Comparison of ENCODE assay signal across 1 cellular context in genomic region chr7:66535414-66536329, GRCh38.
TF ChIP-seq lines count a peak whose summit lies in the region.

No MANE protein-coding gene starts in this region.

TF ChIP-seq in HepG2, 621 proteins besides CTCF, POLR2A, EP300 and RAD21 (continued from another document):
- no peak for TF ChIP-seq POLR2AphosphoS2 (IDR thresholded peaks at IDR 0.05; ENCODE audit: low read depth, low read length)
- TF ChIP-seq, protein P1, sequence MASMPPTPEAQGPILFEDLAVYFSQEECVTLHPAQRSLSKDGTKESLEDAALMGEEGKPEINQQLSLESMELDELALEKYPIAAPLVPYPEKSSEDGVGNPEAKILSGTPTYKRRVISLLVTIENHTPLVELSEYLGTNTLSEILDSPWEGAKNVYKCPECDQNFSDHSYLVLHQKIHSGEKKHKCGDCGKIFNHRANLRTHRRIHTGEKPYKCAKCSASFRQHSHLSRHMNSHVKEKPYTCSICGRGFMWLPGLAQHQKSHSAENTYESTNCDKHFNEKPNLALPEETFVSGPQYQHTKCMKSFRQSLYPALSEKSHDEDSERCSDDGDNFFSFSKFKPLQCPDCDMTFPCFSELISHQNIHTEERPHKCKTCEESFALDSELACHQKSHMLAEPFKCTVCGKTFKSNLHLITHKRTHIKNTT (CRISPR knock-in tag; IDR thresholded peaks at IDR 0.05) = no peak
- TF ChIP-seq ZNF326 (CRISPR knock-in tag; IDR thresholded peaks at IDR 0.05; ENCODE audit: borderline replicate concordance) = no peak
- TF ChIP-seq TEAD2 (CRISPR knock-in tag; IDR thresholded peaks at IDR 0.05) = no peak
- no peak for TF ChIP-seq ZFP36L2 (CRISPR knock-in tag; IDR thresholded peaks at IDR 0.05)
- TF ChIP-seq, protein P2, sequence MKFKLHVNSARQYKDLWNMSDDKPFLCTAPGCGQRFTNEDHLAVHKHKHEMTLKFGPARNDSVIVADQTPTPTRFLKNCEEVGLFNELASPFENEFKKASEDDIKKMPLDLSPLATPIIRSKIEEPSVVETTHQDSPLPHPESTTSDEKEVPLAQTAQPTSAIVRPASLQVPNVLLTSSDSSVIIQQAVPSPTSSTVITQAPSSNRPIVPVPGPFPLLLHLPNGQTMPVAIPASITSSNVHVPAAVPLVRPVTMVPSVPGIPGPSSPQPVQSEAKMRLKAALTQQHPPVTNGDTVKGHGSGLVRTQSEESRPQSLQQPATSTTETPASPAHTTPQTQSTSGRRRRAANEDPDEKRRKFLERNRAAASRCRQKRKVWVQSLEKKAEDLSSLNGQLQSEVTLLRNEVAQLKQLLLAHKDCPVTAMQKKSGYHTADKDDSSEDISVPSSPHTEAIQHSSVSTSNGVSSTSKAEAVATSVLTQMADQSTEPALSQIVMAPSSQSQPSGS (CRISPR knock-in tag; IDR thresholded peaks at IDR 0.05) = peak; percentile 28; the same call in 1 of the 2 replicates
- no peak for TF ChIP-seq ZNF24 (IDR thresholded peaks at IDR 0.05)
- peak; percentile 37; the same call in 1 of the 2 replicates for TF ChIP-seq ZNF230 (CRISPR knock-in tag; IDR thresholded peaks at IDR 0.05)
- TF ChIP-seq ZNF143 (CRISPR knock-in tag; IDR thresholded peaks at IDR 0.05) = no peak
- no peak for TF ChIP-seq EED (CRISPR knock-in tag; IDR thresholded peaks at IDR 0.05)
- TF ChIP-seq, protein P3, sequence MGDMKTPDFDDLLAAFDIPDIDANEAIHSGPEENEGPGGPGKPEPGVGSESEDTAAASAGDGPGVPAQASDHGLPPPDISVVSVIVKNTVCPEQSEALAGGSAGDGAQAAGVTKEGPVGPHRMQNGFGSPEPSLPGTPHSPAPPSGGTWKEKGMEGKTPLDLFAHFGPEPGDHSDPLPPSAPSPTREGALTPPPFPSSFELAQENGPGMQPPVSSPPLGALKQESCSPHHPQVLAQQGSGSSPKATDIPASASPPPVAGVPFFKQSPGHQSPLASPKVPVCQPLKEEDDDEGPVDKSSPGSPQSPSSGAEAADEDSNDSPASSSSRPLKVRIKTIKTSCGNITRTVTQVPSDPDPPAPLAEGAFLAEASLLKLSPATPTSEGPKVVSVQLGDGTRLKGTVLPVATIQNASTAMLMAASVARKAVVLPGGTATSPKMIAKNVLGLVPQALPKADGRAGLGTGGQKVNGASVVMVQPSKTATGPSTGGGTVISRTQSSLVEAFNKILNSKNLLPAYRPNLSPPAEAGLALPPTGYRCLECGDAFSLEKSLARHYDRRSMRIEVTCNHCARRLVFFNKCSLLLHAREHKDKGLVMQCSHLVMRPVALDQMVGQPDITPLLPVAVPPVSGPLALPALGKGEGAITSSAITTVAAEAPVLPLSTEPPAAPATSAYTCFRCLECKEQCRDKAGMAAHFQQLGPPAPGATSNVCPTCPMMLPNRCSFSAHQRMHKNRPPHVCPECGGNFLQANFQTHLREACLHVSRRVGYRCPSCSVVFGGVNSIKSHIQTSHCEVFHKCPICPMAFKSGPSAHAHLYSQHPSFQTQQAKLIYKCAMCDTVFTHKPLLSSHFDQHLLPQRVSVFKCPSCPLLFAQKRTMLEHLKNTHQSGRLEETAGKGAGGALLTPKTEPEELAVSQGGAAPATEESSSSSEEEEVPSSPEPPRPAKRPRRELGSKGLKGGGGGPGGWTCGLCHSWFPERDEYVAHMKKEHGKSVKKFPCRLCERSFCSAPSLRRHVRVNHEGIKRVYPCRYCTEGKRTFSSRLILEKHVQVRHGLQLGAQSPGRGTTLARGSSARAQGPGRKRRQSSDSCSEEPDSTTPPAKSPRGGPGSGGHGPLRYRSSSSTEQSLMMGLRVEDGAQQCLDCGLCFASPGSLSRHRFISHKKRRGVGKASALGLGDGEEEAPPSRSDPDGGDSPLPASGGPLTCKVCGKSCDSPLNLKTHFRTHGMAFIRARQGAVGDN (CRISPR knock-in tag; IDR thresholded peaks at IDR 0.05) = peak; percentile 91
- TF ChIP-seq, protein P4, sequence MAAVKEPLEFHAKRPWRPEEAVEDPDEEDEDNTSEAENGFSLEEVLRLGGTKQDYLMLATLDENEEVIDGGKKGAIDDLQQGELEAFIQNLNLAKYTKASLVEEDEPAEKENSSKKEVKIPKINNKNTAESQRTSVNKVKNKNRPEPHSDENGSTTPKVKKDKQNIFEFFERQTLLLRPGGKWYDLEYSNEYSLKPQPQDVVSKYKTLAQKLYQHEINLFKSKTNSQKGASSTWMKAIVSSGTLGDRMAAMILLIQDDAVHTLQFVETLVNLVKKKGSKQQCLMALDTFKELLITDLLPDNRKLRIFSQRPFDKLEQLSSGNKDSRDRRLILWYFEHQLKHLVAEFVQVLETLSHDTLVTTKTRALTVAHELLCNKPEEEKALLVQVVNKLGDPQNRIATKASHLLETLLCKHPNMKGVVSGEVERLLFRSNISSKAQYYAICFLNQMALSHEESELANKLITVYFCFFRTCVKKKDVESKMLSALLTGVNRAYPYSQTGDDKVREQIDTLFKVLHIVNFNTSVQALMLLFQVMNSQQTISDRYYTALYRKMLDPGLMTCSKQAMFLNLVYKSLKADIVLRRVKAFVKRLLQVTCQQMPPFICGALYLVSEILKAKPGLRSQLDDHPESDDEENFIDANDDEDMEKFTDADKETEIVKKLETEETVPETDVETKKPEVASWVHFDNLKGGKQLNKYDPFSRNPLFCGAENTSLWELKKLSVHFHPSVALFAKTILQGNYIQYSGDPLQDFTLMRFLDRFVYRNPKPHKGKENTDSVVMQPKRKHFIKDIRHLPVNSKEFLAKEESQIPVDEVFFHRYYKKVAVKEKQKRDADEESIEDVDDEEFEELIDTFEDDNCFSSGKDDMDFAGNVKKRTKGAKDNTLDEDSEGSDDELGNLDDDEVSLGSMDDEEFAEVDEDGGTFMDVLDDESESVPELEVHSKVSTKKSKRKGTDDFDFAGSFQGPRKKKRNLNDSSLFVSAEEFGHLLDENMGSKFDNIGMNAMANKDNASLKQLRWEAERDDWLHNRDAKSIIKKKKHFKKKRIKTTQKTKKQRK (IDR thresholded peaks at IDR 0.05; ENCODE audit: low read length) = no peak
- TF ChIP-seq ZNF558 (CRISPR knock-in tag; IDR thresholded peaks at IDR 0.05; ENCODE audit: borderline replicate concordance) = no peak
- TF ChIP-seq ZNF790 (CRISPR knock-in tag; IDR thresholded peaks at IDR 0.05; ENCODE audit: borderline replicate concordance) = no peak
- no peak for TF ChIP-seq MATR3 (CRISPR knock-in tag; IDR thresholded peaks at IDR 0.05)
- TF ChIP-seq ZMAT3 (CRISPR knock-in tag; conservative IDR thresholded peaks at IDR 0.05) = no peak; the same call in 1 of the 2 replicates
- no peak for TF ChIP-seq SCMH1 (CRISPR knock-in tag; IDR thresholded peaks at IDR 0.05; ENCODE audit: borderline replicate concordance)
- TF ChIP-seq DNMT1 (CRISPR knock-in tag; IDR thresholded peaks at IDR 0.05) = no peak
- no peak for TF ChIP-seq LCORL (IDR thresholded peaks at IDR 0.05)
- peak; percentile 85 for TF ChIP-seq LCORL (CRISPR knock-in tag; IDR thresholded peaks at IDR 0.05)
- TF ChIP-seq ZNF550 (CRISPR knock-in tag; IDR thresholded peaks at IDR 0.05; ENCODE audit: borderline replicate concordance) = 0 out of 2 replicates have a peak, but pooled peaks have one; percentile 14
- TF ChIP-seq BHLHE40 (IDR thresholded peaks at IDR 0.05; ENCODE audit: low read length) = no peak
- TF ChIP-seq, protein P5, sequence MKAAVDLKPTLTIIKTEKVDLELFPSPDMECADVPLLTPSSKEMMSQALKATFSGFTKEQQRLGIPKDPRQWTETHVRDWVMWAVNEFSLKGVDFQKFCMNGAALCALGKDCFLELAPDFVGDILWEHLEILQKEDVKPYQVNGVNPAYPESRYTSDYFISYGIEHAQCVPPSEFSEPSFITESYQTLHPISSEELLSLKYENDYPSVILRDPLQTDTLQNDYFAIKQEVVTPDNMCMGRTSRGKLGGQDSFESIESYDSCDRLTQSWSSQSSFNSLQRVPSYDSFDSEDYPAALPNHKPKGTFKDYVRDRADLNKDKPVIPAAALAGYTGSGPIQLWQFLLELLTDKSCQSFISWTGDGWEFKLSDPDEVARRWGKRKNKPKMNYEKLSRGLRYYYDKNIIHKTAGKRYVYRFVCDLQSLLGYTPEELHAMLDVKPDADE (CRISPR knock-in tag; IDR thresholded peaks at IDR 0.05) = no peak
- TF ChIP-seq ZMYM4 (CRISPR knock-in tag; IDR thresholded peaks at IDR 0.05) = peak; percentile 83
- no peak for TF ChIP-seq ZNF367 (CRISPR knock-in tag; IDR thresholded peaks at IDR 0.05; ENCODE audit: borderline replicate concordance)
- no peak for TF ChIP-seq NFRKB (IDR thresholded peaks at IDR 0.05)
- no peak for TF ChIP-seq PLRG1 (conservative IDR thresholded peaks at IDR 0.05)
- TF ChIP-seq RARA (CRISPR knock-in tag; IDR thresholded peaks at IDR 0.05) = peak; percentile 66
- no peak for TF ChIP-seq JDP2 (CRISPR knock-in tag; IDR thresholded peaks at IDR 0.05; ENCODE audit: borderline replicate concordance)
- no peak for TF ChIP-seq SP1 (IDR thresholded peaks at IDR 0.05)
- 0 out of 2 replicates have a peak, but pooled peaks have one; percentile 44 for TF ChIP-seq SP1 (CRISPR knock-in tag; IDR thresholded peaks at IDR 0.05)
- TF ChIP-seq KDM5B (CRISPR knock-in tag; IDR thresholded peaks at IDR 0.05; ENCODE audit: borderline replicate concordance) = no peak
- peak; percentile 78; the same call in 1 of the 2 replicates for TF ChIP-seq ZNF280D (CRISPR knock-in tag; IDR thresholded peaks at IDR 0.05)
- no peak for TF ChIP-seq ZNF589 (CRISPR knock-in tag; conservative IDR thresholded peaks at IDR 0.05)
- TF ChIP-seq ZNF317 (CRISPR knock-in tag; IDR thresholded peaks at IDR 0.05) = no peak
- TF ChIP-seq BCLAF1 (IDR thresholded peaks at IDR 0.05) = no peak
- TF ChIP-seq ZMYM3 (CRISPR knock-in tag; IDR thresholded peaks at IDR 0.05) = peak; percentile 99
